8 cellular contexts compared by ENCODE assay signal in the genomic region with DNA sequence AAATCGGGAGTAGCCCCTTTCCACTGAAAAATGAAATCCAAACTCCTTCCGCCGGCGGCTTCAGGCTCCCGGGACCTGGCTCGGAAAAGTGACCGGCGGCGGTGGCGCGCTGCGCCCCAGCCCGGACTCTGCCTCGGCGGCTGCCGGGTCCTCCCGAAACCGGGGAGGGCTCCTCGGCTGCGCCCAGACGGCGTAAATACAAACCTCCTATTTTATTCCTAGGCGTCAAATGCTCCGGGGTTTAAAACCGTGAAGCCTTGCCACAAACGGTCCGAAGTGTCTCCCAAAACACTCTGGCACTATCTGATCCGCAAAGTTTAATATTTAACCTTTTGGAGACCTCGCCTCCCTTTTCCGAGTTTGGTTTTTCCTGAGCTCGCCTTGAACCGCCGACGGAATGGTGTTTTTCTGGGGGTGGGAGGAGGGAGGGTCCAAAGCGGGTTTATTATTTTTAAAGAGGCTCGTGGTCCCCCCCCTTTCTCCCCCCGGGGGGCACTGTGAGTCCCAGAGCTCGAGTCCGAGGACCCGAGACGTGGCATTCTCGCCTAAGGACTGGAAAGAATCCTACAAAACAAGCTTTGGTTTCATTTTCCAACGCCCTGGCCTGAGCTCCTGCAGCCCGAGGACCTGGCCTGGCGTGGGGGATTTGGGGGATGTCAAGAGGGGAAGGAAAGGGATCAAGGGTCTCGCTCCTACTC. TPM values are rescaled to one million over a fixed set of nuclear protein-coding genes. Genes with fewer than 3 reads are reported as not detected.
A peak's percentile ranks its signal among the peaks of the same experiment; 100 is the strongest.
DNase-seq lines count a peak whose midpoint lies in the region; ATAC-seq and TF ChIP-seq lines count a peak whose summit lies in the region.

No MANE protein-coding gene starts in this region.

- TF ChIP-seq CTCF in HCT116 (IDR thresholded peaks at IDR 0.05 in 2 of 3, conservative IDR thresholded peaks at IDR 0.05 in 1 of 3; ENCODE audit: borderline replicate concordance in 1 of 3, insufficient read depth in 1 of 3, low read depth in 2 of 3, low read length in 2 of 3) (no peak), esophagus muscularis mucosa (IDR thresholded peaks at IDR 0.05) (no peak), uterus (IDR thresholded peaks at IDR 0.05) (no peak)

- H4K20me1 ChIP-seq in HCT116 (ENCODE audit: insufficient read depth) = no peaks in the 10 kb centered on the region

- no TSS peak for BruUV-seq in HCT116 (replicated peaks; lab: Mats Ljungman, UMichigan)

- H3K9me2 ChIP-seq in HCT116 (ENCODE audit: insufficient read depth) = no peaks in the 10 kb centered on the region

- no peak for ATAC-seq in HCT116

- CTCF ChIA-PET in HCT116 (lab: Charles Lee) = interaction anchor here (0.9 kb wide), 1 partner anchor 137 kb away, joined by 3 read pairs; no protein-coding TSS in a partner anchor

- H3K27ac ChIP-seq in HCT116 (ENCODE audit: low read depth, low read length) = peak overlapping the region; percentile 100
- peak overlapping the region; percentile 96 to 100 (median 100) for H3K27ac ChIP-seq in esophagus muscularis mucosa (replicated peaks in 1 of 4)
- peak overlapping the region; percentile 100 for H3K27ac ChIP-seq in muscle layer of colon (ENCODE audit: low read depth, low read length)
- peak overlapping the region; percentile 99 for H3K27ac ChIP-seq in uterus

- no peak for TF ChIP-seq POLR2A in HCT116 (IDR thresholded peaks at IDR 0.05; ENCODE audit: borderline replicate concordance, extremely low read depth, insufficient read depth, insufficient read length)
- TF ChIP-seq POLR2A in esophagus muscularis mucosa (IDR thresholded peaks at IDR 0.05; ENCODE audit: low read depth) = no peak
- peak; percentile 6 to 58 for TF ChIP-seq POLR2A in uterus (IDR thresholded peaks at IDR 0.05)

- H3K4me1 ChIP-seq in HCT116 (ENCODE audit: control insufficient read depth in 1 of 2, insufficient read depth in 2 of 2, low read length in 2 of 2) (peaks cover 13 to 41% of the 10 kb centered on the region in 2 experiments), esophagus muscularis mucosa (peaks cover 24 to 32% (median 32%) of the 10 kb centered on the region in 4 donors), muscle layer of colon (ENCODE audit: insufficient read depth, low read length) (peaks cover 16% of the 10 kb centered on the region), uterus (peaks cover 4 to 13% of the 10 kb centered on the region in 2 donors)

- peak overlapping the region; percentile 83 to 91 for H3K4me3 ChIP-seq in HCT116 (replicated peaks in 1 of 2; ENCODE audit: low read depth in 1 of 2, low read length in 2 of 2)
- peak overlapping the region; percentile 84 to 100 (median 94) for H3K4me3 ChIP-seq in esophagus muscularis mucosa
- H3K4me3 ChIP-seq in muscle layer of colon (ENCODE audit: low read depth in 1 of 2, low read length in 2 of 2) = peak overlapping the region; percentile 97 to 99
- peak overlapping the region; percentile 55 to 69 for H3K4me3 ChIP-seq in uterus

- RAD21 ChIA-PET in HCT116 (lab: Charles Lee; ENCODE audit: low non-redundant PET in 1 of 2, low total read pairs in 2 of 2, uncharacterized antibody in 2 of 2, unreplicated experiment in 2 of 2) = interaction anchor here (0.6 kb wide), 2 partner anchors 50 to 73 kb away, joined by 3 read pairs; no protein-coding TSS in a partner anchor

- DNase-seq in C1 segment of cervical spinal cord (lab: John Stamatoyannopoulos, UW) (peak in 9 of 14 donors; percentile 23 to 75 (median 53)), HCT116 (ENCODE audit: low read depth, low spot score) (no peak), esophagus muscularis mucosa (ENCODE audit: extremely low spot score) (no peak), uterus (peak; percentile 57 to 67), middle frontal gyrus (ENCODE audit: extremely low spot score, low spot score) (no peak), D341Med (ENCODE audit: low spot score) (no peak)
- no peak for DNase-seq in T-helper 2 cell treated with Interferon-gamma antibody and Interleukin-4, amounts not matched to agents 5 μg/mL and 100 μg/mL, for 36 hours (ENCODE audit: low spot score)

- H3K4me3 Mint-ChIP-seq in T-helper 2 cell treated with Interferon-gamma antibody and Interleukin-4, amounts not matched to agents 5 μg/mL and 100 μg/mL, for 36 hours = peak overlapping the region; percentile 64

- H3K9me3 Mint-ChIP-seq in T-helper 2 cell treated with Interferon-gamma antibody and Interleukin-4, amounts not matched to agents 5 μg/mL and 100 μg/mL, for 36 hours = no peaks in the 10 kb centered on the region

- POLR2A ChIA-PET in HCT116 (lab: Charles Lee) = interaction anchor here (0.6 to 3.6 kb wide), 3 partner anchors 25 to 174 kb away, joined by 3 to 18 read pairs (median 3); no protein-coding TSS in a partner anchor

- peak overlapping the region; percentile 82 for H3K4me2 ChIP-seq in HCT116 (ENCODE audit: low read length)

- under 1% methylated on average over 44 of the region's 46 CpGs for WGBS in esophagus muscularis mucosa

- no peak for TF ChIP-seq RAD21 in HCT116 (IDR thresholded peaks at IDR 0.05; ENCODE audit: low read depth)

- H3K4me1 Mint-ChIP-seq in T-helper 2 cell treated with Interferon-gamma antibody and Interleukin-4, amounts not matched to agents 5 μg/mL and 100 μg/mL, for 36 hours (ENCODE audit: low read depth) = peaks cover 16% of the 10 kb centered on the region

- TF ChIP-seq EP300 in esophagus muscularis mucosa (IDR thresholded peaks at IDR 0.05) = no peak

- H3K36me3 ChIP-seq in HCT116 (ENCODE audit: control insufficient read depth in 1 of 2, insufficient read depth in 2 of 2, low read length in 2 of 2) = no peaks in the 10 kb centered on the region
- peaks cover 0 to 3% (median 1%) of the 10 kb centered on the region in 4 donors for H3K36me3 ChIP-seq in esophagus muscularis mucosa
- H3K36me3 ChIP-seq in muscle layer of colon (ENCODE audit: insufficient read depth, low read length) = no peaks in the 10 kb centered on the region
- H3K36me3 ChIP-seq in uterus = no peaks in the 10 kb centered on the region

- no peaks in the 10 kb centered on the region for H3K27me3 ChIP-seq in HCT116 (ENCODE audit: insufficient read depth, low read length)
- H3K27me3 ChIP-seq in esophagus muscularis mucosa = no peaks in the 10 kb centered on the region
- no peaks in the 10 kb centered on the region for H3K27me3 ChIP-seq in muscle layer of colon (ENCODE audit: control insufficient read depth in 1 of 2, insufficient read depth in 2 of 2, low read length in 2 of 2)
- no peaks in the 10 kb centered on the region for H3K27me3 ChIP-seq in uterus

- H3K9ac ChIP-seq in HCT116 (ENCODE audit: low read length) (peak overlapping the region; percentile 95), muscle layer of colon (ENCODE audit: low read length) (peak overlapping the region; percentile 93)

- H2AFZ ChIP-seq in HCT116 (ENCODE audit: low read depth, low read length, poor library complexity, severe bottlenecking) = no peak overlapping the region

- intact Hi-C loops in HCT116 (cut with micrococcal nuclease) (no loop called here), esophagus muscularis mucosa (cut with DNase I) (no loop called here), uterus (cut with DNase I; ENCODE audit: low total_unique reads) (no loop called here)

- H3K36me3 Mint-ChIP-seq in T-helper 2 cell treated with Interferon-gamma antibody and Interleukin-4, amounts not matched to agents 5 μg/mL and 100 μg/mL, for 36 hours (ENCODE audit: low read depth) = peaks cover 1% of the 10 kb centered on the region

- peak overlapping the region; percentile 10 for H3K27ac Mint-ChIP-seq in T-helper 2 cell treated with Interferon-gamma antibody and Interleukin-4, amounts not matched to agents 5 μg/mL and 100 μg/mL, for 36 hours

- H3K79me2 ChIP-seq in HCT116 (ENCODE audit: insufficient read depth, low read length) = peaks cover 93% of the 10 kb centered on the region

- peaks cover 75% of the 10 kb centered on the region for H3K27me3 Mint-ChIP-seq in T-helper 2 cell treated with Interferon-gamma antibody and Interleukin-4, amounts not matched to agents 5 μg/mL and 100 μg/mL, for 36 hours (ENCODE audit: low read depth)

- H3K9me3 ChIP-seq in HCT116 (ENCODE audit: control insufficient read depth in 1 of 2, insufficient read depth in 1 of 2, low read depth in 1 of 2, low read length in 2 of 2) = no peaks in the 10 kb centered on the region
- no peaks in the 10 kb centered on the region for H3K9me3 ChIP-seq in esophagus muscularis mucosa
- no peaks in the 10 kb centered on the region for H3K9me3 ChIP-seq in muscle layer of colon (ENCODE audit: low read length)
- H3K9me3 ChIP-seq in uterus = no peaks in the 10 kb centered on the region

TF ChIP-seq in HCT116, 20 proteins besides CTCF, POLR2A, EP300 and RAD21:
- TF ChIP-seq REST (IDR thresholded peaks at IDR 0.05; ENCODE audit: low read depth) = no peak
- no peak for TF ChIP-seq MAX (IDR thresholded peaks at IDR 0.05)

RNA-seq across cellular contexts. Expression of gene TNRC18, which starts 1.9 kb away (rescaled TPM):
- 101 TPM for total RNA-seq in HCT116 (2021; ENCODE audit: unreplicated experiment)
- 65.0 and 67.6 TPM in 2 replicates for polyA plus RNA-seq in HCT116 (2012)
- total RNA-seq in esophagus muscularis mucosa = 100 to 1,000 TPM; 101 to 277 (median 166) TPM
- 100 to 1,000 TPM in 1 of 4 donors, 10 to 100 TPM in 3; 28.2 to 179 (median 62.1) TPM for total RNA-seq in uterus

Comparison
In these comparisons a context has a peak if more than half of its experiments do, and no peak if none do; other contexts are left out.
1. DNase-seq: peak in C1 segment of cervical spinal cord (9 of 14) and uterus (2 of 2); none in HCT116 (single experiment), T-helper 2 cell treated with Interferon-gamma antibody and Interleukin-4, amounts not matched to agents 5 μg/mL and 100 μg/mL, for 36 hours (single experiment), esophagus muscularis mucosa (single experiment), middle frontal gyrus (single experiment) and D341Med (single experiment).
2. POLR2A ChIP-seq: peak in uterus (2 of 2); none in HCT116 (single experiment) and esophagus muscularis mucosa (single experiment).
3. Peak in every context shown above with its lines, with median percentiles within 50 percentile points of each other: H3K27ac ChIP-seq and H3K4me3 ChIP-seq.